ENCODE assay signal across 15 cellular contexts in the genomic region with DNA sequence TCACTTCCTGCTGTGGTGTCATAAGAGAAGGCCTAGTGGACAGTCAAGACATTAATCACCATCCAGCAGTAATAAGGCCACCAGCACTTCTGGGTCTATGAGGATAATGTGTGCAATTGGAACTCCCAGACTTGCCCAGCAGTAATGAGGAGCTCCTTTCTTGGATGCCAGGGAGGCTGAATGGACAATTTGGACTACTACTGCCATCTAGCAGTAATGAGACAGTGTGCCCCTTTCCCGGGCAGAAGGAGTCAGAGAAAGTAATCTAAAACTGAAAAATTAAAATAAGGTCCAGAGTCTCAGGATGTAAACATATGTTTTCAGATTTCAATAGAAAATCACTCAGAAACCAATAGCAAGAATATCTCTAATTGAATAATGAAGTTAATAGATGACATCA.
DNase-seq lines count a peak whose midpoint lies in the region; FAIRE-seq and TF ChIP-seq lines count a peak whose summit lies in the region.
"Had no signal": no experiment of that assay in that cellular context is flagged by ENCODE, and none has a peak within 500 bp of the region (broad histone marks: within the 10 kb centered on the region; RNA-seq: fewer than 3 reads in every experiment).

No MANE protein-coding gene starts in this region.

- no peaks in the 10 kb centered on the region for H3K79me2 ChIP-seq in SK-N-SH (ENCODE audit: insufficient read depth)

- H3K4me2 ChIP-seq in SK-N-SH = no peak overlapping the region

- no peaks in the 10 kb centered on the region for H3K4me1 ChIP-seq in SK-N-SH (ENCODE audit: control insufficient read depth in 1 of 2, insufficient read depth in 2 of 2, low read depth in 1 of 2, low read length in 1 of 2)
- H3K4me1 ChIP-seq: esophagus muscularis mucosa had no signal

- H2AFZ ChIP-seq in SK-N-SH (ENCODE audit: low read depth) = no peak overlapping the region

- H3K4me3 ChIP-seq in SK-N-SH (ENCODE audit: low read depth in 2 of 2, low read length in 1 of 2) = no peak overlapping the region
- H3K4me3 ChIP-seq: cardiac muscle cell, esophagus muscularis mucosa had no signal

- CTCF ChIA-PET in SK-N-SH (lab: Yijun Ruan, JAX) = no interaction called here

- no peak overlapping the region for H3K9ac ChIP-seq in SK-N-SH

- no peak for TF ChIP-seq RAD21 in SK-N-SH (IDR thresholded peaks at IDR 0.05; ENCODE audit: low read length)

- H3F3A ChIP-seq in SK-N-SH (replicated peaks; ENCODE audit: insufficient read depth) = no peaks in the 10 kb centered on the region

- H3K27me3 ChIP-seq in SK-N-SH (ENCODE audit: insufficient read depth) = 0 out of 2 replicates have a peak, but pooled peaks cover 5% of the 10 kb centered on the region
- H3K27me3 ChIP-seq: cardiac muscle cell, esophagus muscularis mucosa had no signal

- DNase-seq in D721Med (ENCODE audit: insufficient read length, low spot score) (no peak), SW480 (ENCODE audit: low spot score) (peak; percentile 5), iPS-NIHi7 (ENCODE audit: extremely low spot score) (peak; percentile 10), putamen (ENCODE audit: low spot score) (no peak), endothelial cell (ENCODE audit: low spot score) (no peak), SK-N-SH (no peak)
- DNase-seq: activated CD4-positive, alpha-beta memory T cell treated with anti-CD3 and anti-CD28 coated beads, Interleukin-2, amount 10 ng/mL, durations not matched to agents 7 days and 5 days; activated naive CD4-positive, alpha-beta T cell; CD4-positive, alpha-beta T cell; immature natural killer cell; naive B cell; NCI-H146 had no signal

- peak; percentile 40 for TF ChIP-seq CTCF in D721Med (IDR thresholded peaks at IDR 0.05; ENCODE audit: insufficient read depth, missing control alignments)
- TF ChIP-seq CTCF in LNCAP (IDR thresholded peaks at IDR 0.05) = peak; percentile 62
- no peak for TF ChIP-seq CTCF in endothelial cell (IDR thresholded peaks at IDR 0.05; ENCODE audit: unreplicated experiment)
- TF ChIP-seq CTCF in SK-N-SH (IDR thresholded peaks at IDR 0.05) = no peak; the same call in 1 of the 2 replicates

- FAIRE-seq in D721Med (lab: Jason Lieb, UNC) = no peak

- no peaks in the 10 kb centered on the region for H3K4me1 Mint-ChIP-seq in endothelial cell (ENCODE audit: unreplicated experiment)
- H3K4me1 Mint-ChIP-seq: activated CD4-positive, alpha-beta memory T cell treated with anti-CD3 and anti-CD28 coated beads, Interleukin-2, amount 10 ng/mL, durations not matched to agents 7 days and 5 days; immature natural killer cell; naive B cell had no signal

- H4K20me1 ChIP-seq in SK-N-SH (ENCODE audit: insufficient read depth) = no peaks in the 10 kb centered on the region

- no peaks in the 10 kb centered on the region for H3K27me3 Mint-ChIP-seq in endothelial cell (ENCODE audit: unreplicated experiment)
- H3K27me3 Mint-ChIP-seq: activated CD4-positive, alpha-beta memory T cell treated with anti-CD3 and anti-CD28 coated beads, Interleukin-2, amount 10 ng/mL, durations not matched to agents 7 days and 5 days; CD4-positive, alpha-beta T cell; naive B cell had no signal

- no peaks in the 10 kb centered on the region for H3K9me2 ChIP-seq in SK-N-SH

- no peaks in the 10 kb centered on the region for H3K36me3 ChIP-seq in SK-N-SH (replicated peaks in 1 of 2; ENCODE audit: control insufficient read depth in 1 of 2, insufficient read depth in 2 of 2, low read length in 1 of 2)
- H3K36me3 ChIP-seq: cardiac muscle cell, esophagus muscularis mucosa had no signal

- WGBS in SK-N-SH (ENCODE audit: low lambda C conversion rate) = 0% methylated on average over 1 of the region's 1 CpG

- no peak overlapping the region for H3K27ac ChIP-seq in SK-N-SH (ENCODE audit: low read depth in 2 of 2, low read length in 1 of 2)
- H3K27ac ChIP-seq: cardiac muscle cell, esophagus muscularis mucosa had no signal

- POLR2A ChIA-PET in SK-N-SH (lab: Yijun Ruan, JAX) = no interaction called here

- no peak overlapping the region for H3K4me3 Mint-ChIP-seq in endothelial cell (ENCODE audit: unreplicated experiment)
- H3K4me3 Mint-ChIP-seq: activated CD4-positive, alpha-beta memory T cell treated with anti-CD3 and anti-CD28 coated beads, Interleukin-2, amount 10 ng/mL, durations not matched to agents 7 days and 5 days; CD4-positive, alpha-beta T cell; immature natural killer cell; naive B cell had no signal

- TF ChIP-seq EP300 in SK-N-SH (IDR thresholded peaks at IDR 0.05; ENCODE audit: borderline replicate concordance in 1 of 2, low read depth in 1 of 2, low read length in 1 of 2) = no peak

- no peak overlapping the region for H3K27ac Mint-ChIP-seq in endothelial cell (ENCODE audit: unreplicated experiment)
- H3K27ac Mint-ChIP-seq: activated CD4-positive, alpha-beta memory T cell treated with anti-CD3 and anti-CD28 coated beads, Interleukin-2, amount 10 ng/mL, durations not matched to agents 7 days and 5 days; CD4-positive, alpha-beta T cell; immature natural killer cell; naive B cell had no signal

- H3K9me3 ChIP-seq in SK-N-SH = no peaks in the 10 kb centered on the region

- H3K36me3 Mint-ChIP-seq in endothelial cell (ENCODE audit: low read depth, unreplicated experiment) = no peaks in the 10 kb centered on the region
- H3K36me3 Mint-ChIP-seq: immature natural killer cell, naive B cell had no signal

- no peaks in the 10 kb centered on the region for H3K9me3 Mint-ChIP-seq in endothelial cell (ENCODE audit: unreplicated experiment)

TF ChIP-seq in SK-N-SH, 30 proteins besides CTCF, POLR2A, EP300 and RAD21:
- no peak for TF ChIP-seq TAF1 (IDR thresholded peaks at IDR 0.05; ENCODE audit: borderline replicate concordance, low read depth, low read length)
- TF ChIP-seq ELF1 (IDR thresholded peaks at IDR 0.05) = no peak
- TF ChIP-seq NRF1 (IDR thresholded peaks at IDR 0.05; ENCODE audit: low read depth, low read length) = no peak
- TF ChIP-seq FOXM1 (IDR thresholded peaks at IDR 0.05; ENCODE audit: low read depth) = no peak
- TF ChIP-seq RCOR1 (IDR thresholded peaks at IDR 0.05; ENCODE audit: low read length) = no peak
- TF ChIP-seq TCF12 (IDR thresholded peaks at IDR 0.05) = no peak
- TF ChIP-seq NFIC (IDR thresholded peaks at IDR 0.05; ENCODE audit: borderline replicate concordance) = no peak
- no peak for TF ChIP-seq SIN3A (IDR thresholded peaks at IDR 0.05; ENCODE audit: borderline replicate concordance, low read depth, low read length)

Comparison
In these comparisons a context has a peak if more than half of its experiments do, and no peak if none do; other contexts are left out.
1. DNase-seq: peak in SW480 (single experiment) and iPS-NIHi7 (single experiment); none in D721Med (single experiment), putamen (single experiment), endothelial cell (single experiment) and SK-N-SH (single experiment).
2. CTCF ChIP-seq: peak in D721Med (single experiment) and LNCAP (single experiment); none in endothelial cell (single experiment) and SK-N-SH (single experiment).